In genomic region chr14:54488646-54489317, GRCh38 we compare ENCODE assay signal across 1 cellular context.
A peak's percentile ranks its signal among the peaks of the same experiment; 100 is the strongest.
TF ChIP-seq lines count a peak whose summit lies in the region.

TSS of gene GMFB (minus strand) at chr14:54488980. CDS start at chr14:54488927, 53 bp downstream.

TF ChIP-seq in HepG2, 621 proteins besides CTCF, POLR2A, EP300 and RAD21 (continued from another document and continues in another):
- TF ChIP-seq, protein P1, sequence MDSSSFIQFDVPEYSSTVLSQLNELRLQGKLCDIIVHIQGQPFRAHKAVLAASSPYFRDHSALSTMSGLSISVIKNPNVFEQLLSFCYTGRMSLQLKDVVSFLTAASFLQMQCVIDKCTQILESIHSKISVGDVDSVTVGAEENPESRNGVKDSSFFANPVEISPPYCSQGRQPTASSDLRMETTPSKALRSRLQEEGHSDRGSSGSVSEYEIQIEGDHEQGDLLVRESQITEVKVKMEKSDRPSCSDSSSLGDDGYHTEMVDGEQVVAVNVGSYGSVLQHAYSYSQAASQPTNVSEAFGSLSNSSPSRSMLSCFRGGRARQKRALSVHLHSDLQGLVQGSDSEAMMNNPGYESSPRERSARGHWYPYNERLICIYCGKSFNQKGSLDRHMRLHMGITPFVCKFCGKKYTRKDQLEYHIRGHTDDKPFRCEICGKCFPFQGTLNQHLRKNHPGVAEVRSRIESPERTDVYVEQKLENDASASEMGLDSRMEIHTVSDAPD (CRISPR knock-in tag; IDR thresholded peaks at IDR 0.05), result peak; percentile 39; the same call in 1 of the 2 replicates
- TF ChIP-seq PAF1 (CRISPR knock-in tag; IDR thresholded peaks at IDR 0.05) (no peak), ZNF333 (CRISPR knock-in tag; IDR thresholded peaks at IDR 0.05; ENCODE audit: borderline replicate concordance) (peak; percentile 68; the same call in 1 of the 2 replicates), MLLT10 (CRISPR knock-in tag; IDR thresholded peaks at IDR 0.05) (no peak), CENPX (CRISPR knock-in tag; IDR thresholded peaks at IDR 0.05) (no peak), ZFP1 (CRISPR knock-in tag; IDR thresholded peaks at IDR 0.05) (0 out of 2 replicates have a peak, but pooled peaks have one; percentile 41), ZNF251 (CRISPR knock-in tag; IDR thresholded peaks at IDR 0.05) (no peak), ZNF234 (CRISPR knock-in tag; conservative IDR thresholded peaks at IDR 0.05) (no peak), ZNF652 (CRISPR knock-in tag; IDR thresholded peaks at IDR 0.05; ENCODE audit: borderline replicate concordance, low read depth) (no peak), TP53 (CRISPR knock-in tag; conservative IDR thresholded peaks at IDR 0.05) (no peak), FOXO4 (CRISPR knock-in tag; conservative IDR thresholded peaks at IDR 0.05) (no peak), TRIM22 (IDR thresholded peaks at IDR 0.05) (no peak), U2AF1 (optimal IDR thresholded peaks at IDR 0.05; ENCODE audit: low read depth, low read length) (no peak), ZNF446 (CRISPR knock-in tag; IDR thresholded peaks at IDR 0.05) (peak; percentile 43; the same call in 1 of the 2 replicates), RAD51 (IDR thresholded peaks at IDR 0.05; ENCODE audit: borderline replicate concordance) (peak; percentile 28; the same call in 1 of the 2 replicates), ARID4A (CRISPR knock-in tag; IDR thresholded peaks at IDR 0.05; ENCODE audit: borderline replicate concordance) (peak; percentile 76), ZNF574 (CRISPR knock-in tag; IDR thresholded peaks at IDR 0.05) (peak; percentile 68), SMARCC2 (IDR thresholded peaks at IDR 0.05) (no peak), ZNF367 (CRISPR knock-in tag; IDR thresholded peaks at IDR 0.05; ENCODE audit: borderline replicate concordance) (no peak), DPF2 (CRISPR knock-in tag; IDR thresholded peaks at IDR 0.05; ENCODE audit: borderline replicate concordance, low read depth) (no peak), ATF1 (CRISPR knock-in tag; IDR thresholded peaks at IDR 0.05) (no peak), ZKSCAN1 (IDR thresholded peaks at IDR 0.05; ENCODE audit: low read length) (no peak), NR2F2 (IDR thresholded peaks at IDR 0.05; ENCODE audit: borderline replicate concordance, low read depth) (no peak; the same call in 1 of the 2 replicates), ZNF124 (CRISPR knock-in tag; IDR thresholded peaks at IDR 0.05) (no peak), ZNF430 (CRISPR knock-in tag; IDR thresholded peaks at IDR 0.05) (no peak), ARNT (IDR thresholded peaks at IDR 0.05) (no peak), DRAP1 (CRISPR knock-in tag; IDR thresholded peaks at IDR 0.05) (0 out of 2 replicates have a peak, but pooled peaks have one; percentile 47), NFKBIZ (CRISPR knock-in tag; IDR thresholded peaks at IDR 0.05) (no peak), ETV5 (CRISPR knock-in tag; IDR thresholded peaks at IDR 0.05; ENCODE audit: borderline replicate concordance) (peak; percentile 86; the same call in 1 of the 2 replicates), MEIS1 (CRISPR knock-in tag; IDR thresholded peaks at IDR 0.05; ENCODE audit: borderline replicate concordance) (no peak), ZSCAN12 (CRISPR knock-in tag; IDR thresholded peaks at IDR 0.05) (no peak; the same call in 1 of the 2 replicates), ZNF431 (CRISPR knock-in tag; IDR thresholded peaks at IDR 0.05; ENCODE audit: borderline replicate concordance, low read depth) (peak; percentile 69), ATF7-NPFF (CRISPR knock-in tag; IDR thresholded peaks at IDR 0.05; ENCODE audit: low read depth) (no peak), JARID2 (CRISPR knock-in tag; IDR thresholded peaks at IDR 0.05; ENCODE audit: insufficient replicate concordance) (no peak), MED8 (CRISPR knock-in tag; IDR thresholded peaks at IDR 0.05; ENCODE audit: insufficient replicate concordance) (peak; percentile 61), STAT5B (CRISPR knock-in tag; IDR thresholded peaks at IDR 0.05) (no peak), RCOR2 (CRISPR knock-in tag; IDR thresholded peaks at IDR 0.05) (no peak), EHMT2 (IDR thresholded peaks at IDR 0.05; ENCODE audit: borderline replicate concordance, low read depth, low read length) (no peak; the same call in 1 of the 2 replicates), ZSCAN29 (CRISPR knock-in tag; conservative IDR thresholded peaks at IDR 0.05) (peak; percentile 81; the same call in 1 of the 2 replicates), NFIC (IDR thresholded peaks at IDR 0.05; ENCODE audit: low read length) (no peak; the same call in 1 of the 2 replicates), ZFP41 (CRISPR knock-in tag; IDR thresholded peaks at IDR 0.05; ENCODE audit: borderline replicate concordance) (no peak)
- TF ChIP-seq, protein P2, sequence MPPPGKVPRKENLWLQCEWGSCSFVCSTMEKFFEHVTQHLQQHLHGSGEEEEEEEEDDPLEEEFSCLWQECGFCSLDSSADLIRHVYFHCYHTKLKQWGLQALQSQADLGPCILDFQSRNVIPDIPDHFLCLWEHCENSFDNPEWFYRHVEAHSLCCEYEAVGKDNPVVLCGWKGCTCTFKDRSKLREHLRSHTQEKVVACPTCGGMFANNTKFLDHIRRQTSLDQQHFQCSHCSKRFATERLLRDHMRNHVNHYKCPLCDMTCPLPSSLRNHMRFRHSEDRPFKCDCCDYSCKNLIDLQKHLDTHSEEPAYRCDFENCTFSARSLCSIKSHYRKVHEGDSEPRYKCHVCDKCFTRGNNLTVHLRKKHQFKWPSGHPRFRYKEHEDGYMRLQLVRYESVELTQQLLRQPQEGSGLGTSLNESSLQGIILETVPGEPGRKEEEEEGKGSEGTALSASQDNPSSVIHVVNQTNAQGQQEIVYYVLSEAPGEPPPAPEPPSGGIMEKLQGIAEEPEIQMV (CRISPR knock-in tag; IDR thresholded peaks at IDR 0.05; ENCODE audit: low read depth), result no peak
- TF ChIP-seq, protein P3, sequence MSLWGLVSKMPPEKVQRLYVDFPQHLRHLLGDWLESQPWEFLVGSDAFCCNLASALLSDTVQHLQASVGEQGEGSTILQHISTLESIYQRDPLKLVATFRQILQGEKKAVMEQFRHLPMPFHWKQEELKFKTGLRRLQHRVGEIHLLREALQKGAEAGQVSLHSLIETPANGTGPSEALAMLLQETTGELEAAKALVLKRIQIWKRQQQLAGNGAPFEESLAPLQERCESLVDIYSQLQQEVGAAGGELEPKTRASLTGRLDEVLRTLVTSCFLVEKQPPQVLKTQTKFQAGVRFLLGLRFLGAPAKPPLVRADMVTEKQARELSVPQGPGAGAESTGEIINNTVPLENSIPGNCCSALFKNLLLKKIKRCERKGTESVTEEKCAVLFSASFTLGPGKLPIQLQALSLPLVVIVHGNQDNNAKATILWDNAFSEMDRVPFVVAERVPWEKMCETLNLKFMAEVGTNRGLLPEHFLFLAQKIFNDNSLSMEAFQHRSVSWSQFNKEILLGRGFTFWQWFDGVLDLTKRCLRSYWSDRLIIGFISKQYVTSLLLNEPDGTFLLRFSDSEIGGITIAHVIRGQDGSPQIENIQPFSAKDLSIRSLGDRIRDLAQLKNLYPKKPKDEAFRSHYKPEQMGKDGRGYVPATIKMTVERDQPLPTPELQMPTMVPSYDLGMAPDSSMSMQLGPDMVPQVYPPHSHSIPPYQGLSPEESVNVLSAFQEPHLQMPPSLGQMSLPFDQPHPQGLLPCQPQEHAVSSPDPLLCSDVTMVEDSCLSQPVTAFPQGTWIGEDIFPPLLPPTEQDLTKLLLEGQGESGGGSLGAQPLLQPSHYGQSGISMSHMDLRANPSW (CRISPR knock-in tag; IDR thresholded peaks at IDR 0.05; ENCODE audit: borderline replicate concordance), result no peak
- TF ChIP-seq, protein P4, sequence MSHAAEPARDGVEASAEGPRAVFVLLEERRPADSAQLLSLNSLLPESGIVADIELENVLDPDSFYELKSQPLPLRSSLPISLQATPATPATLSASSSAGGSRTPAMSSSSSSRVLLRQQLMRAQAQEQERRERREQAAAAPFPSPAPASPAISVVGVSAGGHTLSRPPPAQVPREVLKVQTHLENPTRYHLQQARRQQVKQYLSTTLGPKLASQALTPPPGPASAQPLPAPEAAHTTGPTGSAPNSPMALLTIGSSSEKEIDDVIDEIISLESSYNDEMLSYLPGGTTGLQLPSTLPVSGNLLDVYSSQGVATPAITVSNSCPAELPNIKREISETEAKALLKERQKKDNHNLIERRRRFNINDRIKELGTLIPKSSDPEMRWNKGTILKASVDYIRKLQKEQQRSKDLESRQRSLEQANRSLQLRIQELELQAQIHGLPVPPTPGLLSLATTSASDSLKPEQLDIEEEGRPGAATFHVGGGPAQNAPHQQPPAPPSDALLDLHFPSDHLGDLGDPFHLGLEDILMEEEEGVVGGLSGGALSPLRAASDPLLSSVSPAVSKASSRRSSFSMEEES (CRISPR knock-in tag; IDR thresholded peaks at IDR 0.05), result peak; percentile 79
- TF ChIP-seq, protein P5, sequence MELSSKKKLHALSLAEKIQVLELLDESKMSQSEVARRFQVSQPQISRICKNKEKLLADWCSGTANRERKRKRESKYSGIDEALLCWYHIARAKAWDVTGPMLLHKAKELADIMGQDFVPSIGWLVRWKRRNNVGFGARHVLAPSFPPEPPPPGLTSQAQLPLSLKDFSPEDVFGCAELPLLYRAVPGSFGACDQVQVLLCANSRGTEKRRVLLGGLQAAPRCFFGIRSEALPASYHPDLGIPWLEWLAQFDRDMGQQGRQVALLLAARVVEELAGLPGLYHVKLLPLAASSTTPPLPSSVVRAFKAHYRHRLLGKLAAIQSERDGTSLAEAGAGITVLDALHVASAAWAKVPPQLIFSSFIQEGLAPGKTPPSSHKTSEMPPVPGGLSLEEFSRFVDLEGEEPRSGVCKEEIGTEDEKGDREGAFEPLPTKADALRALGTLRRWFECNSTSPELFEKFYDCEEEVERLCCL (CRISPR knock-in tag; IDR thresholded peaks at IDR 0.05; ENCODE audit: borderline replicate concordance), result 0 out of 2 replicates have a peak, but pooled peaks have one; percentile 24
